Comparison of ENCODE assay signal across 1 cellular context in the genomic region with DNA sequence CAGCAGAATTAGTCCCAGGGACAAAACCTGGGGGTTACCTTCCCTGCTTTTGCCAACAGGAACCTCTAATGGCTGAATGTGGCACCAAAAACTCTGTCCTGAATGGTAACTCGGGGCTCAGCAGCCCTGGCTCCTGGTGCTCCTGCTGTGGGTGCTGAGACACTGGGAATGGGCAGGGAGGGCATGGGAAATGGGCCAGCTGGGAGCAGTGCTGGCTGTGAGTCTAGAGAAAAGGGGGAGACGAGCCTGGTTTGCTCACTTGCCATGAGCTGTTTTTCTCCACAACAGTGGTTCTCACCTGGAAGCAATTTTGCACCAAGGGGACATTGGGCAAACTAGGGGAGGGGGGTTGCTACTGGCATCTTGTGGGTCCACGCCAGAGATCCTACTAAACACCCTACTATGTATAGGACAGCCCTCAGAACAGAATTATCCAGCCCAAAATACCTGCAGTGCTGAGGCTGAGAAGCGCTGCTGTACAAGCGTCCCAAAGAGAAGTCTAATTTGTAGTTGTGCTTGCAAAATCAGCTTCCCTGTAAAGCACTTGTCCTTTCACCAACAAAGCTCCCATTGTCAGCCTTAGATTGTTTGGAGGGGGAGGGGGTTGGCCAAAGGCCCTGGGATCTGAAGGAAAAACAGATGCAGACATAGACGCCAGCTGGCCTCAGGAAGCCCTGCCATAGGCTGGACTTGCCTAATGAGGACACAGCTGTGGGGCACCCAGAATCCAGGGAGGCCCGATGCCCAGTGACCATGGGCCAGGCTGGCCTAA.
TF ChIP-seq lines count a peak whose summit lies in the region.

No MANE protein-coding gene starts in this region.

TF ChIP-seq in HepG2, 621 proteins besides CTCF, POLR2A, EP300 and RAD21 (continued from another document and continues in another):
- TF ChIP-seq, protein P1, sequence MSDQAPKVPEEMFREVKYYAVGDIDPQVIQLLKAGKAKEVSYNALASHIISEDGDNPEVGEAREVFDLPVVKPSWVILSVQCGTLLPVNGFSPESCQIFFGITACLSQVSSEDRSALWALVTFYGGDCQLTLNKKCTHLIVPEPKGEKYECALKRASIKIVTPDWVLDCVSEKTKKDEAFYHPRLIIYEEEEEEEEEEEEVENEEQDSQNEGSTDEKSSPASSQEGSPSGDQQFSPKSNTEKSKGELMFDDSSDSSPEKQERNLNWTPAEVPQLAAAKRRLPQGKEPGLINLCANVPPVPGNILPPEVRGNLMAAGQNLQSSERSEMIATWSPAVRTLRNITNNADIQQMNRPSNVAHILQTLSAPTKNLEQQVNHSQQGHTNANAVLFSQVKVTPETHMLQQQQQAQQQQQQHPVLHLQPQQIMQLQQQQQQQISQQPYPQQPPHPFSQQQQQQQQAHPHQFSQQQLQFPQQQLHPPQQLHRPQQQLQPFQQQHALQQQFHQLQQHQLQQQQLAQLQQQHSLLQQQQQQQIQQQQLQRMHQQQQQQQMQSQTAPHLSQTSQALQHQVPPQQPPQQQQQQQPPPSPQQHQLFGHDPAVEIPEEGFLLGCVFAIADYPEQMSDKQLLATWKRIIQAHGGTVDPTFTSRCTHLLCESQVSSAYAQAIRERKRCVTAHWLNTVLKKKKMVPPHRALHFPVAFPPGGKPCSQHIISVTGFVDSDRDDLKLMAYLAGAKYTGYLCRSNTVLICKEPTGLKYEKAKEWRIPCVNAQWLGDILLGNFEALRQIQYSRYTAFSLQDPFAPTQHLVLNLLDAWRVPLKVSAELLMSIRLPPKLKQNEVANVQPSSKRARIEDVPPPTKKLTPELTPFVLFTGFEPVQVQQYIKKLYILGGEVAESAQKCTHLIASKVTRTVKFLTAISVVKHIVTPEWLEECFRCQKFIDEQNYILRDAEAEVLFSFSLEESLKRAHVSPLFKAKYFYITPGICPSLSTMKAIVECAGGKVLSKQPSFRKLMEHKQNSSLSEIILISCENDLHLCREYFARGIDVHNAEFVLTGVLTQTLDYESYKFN (CRISPR knock-in tag; conservative IDR thresholded peaks at IDR 0.05) = peak; percentile 71
- TF ChIP-seq ZNF646 (CRISPR knock-in tag; IDR thresholded peaks at IDR 0.05) (0 out of 2 replicates have a peak, but pooled peaks have one; percentile 29), RXRB (CRISPR knock-in tag; IDR thresholded peaks at IDR 0.05; ENCODE audit: borderline replicate concordance) (peak; percentile 45; the same call in 1 of the 2 replicates), POGZ (CRISPR knock-in tag; IDR thresholded peaks at IDR 0.05) (0 out of 2 replicates have a peak, but pooled peaks have one; percentile 14), ZNF333 (CRISPR knock-in tag; IDR thresholded peaks at IDR 0.05; ENCODE audit: borderline replicate concordance) (no peak), ZNF335 (CRISPR knock-in tag; IDR thresholded peaks at IDR 0.05) (0 out of 2 replicates have a peak, but pooled peaks have one; percentile 49), ZNF7 (CRISPR knock-in tag; IDR thresholded peaks at IDR 0.05) (no peak), KLF6 (CRISPR knock-in tag; IDR thresholded peaks at IDR 0.05) (no peak), ZSCAN30 (CRISPR knock-in tag; IDR thresholded peaks at IDR 0.05) (no peak), TEAD3 (CRISPR knock-in tag; optimal IDR thresholded peaks at IDR 0.05; ENCODE audit: borderline replicate concordance) (peak; percentile 33), KDM6A (CRISPR knock-in tag; IDR thresholded peaks at IDR 0.05; ENCODE audit: low read depth) (no peak), KAT2B (IDR thresholded peaks at IDR 0.05; ENCODE audit: borderline replicate concordance, low read depth, low read length) (no peak), ZNF136 (CRISPR knock-in tag; IDR thresholded peaks at IDR 0.05; ENCODE audit: low read depth) (no peak), NBN (conservative IDR thresholded peaks at IDR 0.05) (no peak), TP53 (CRISPR knock-in tag; conservative IDR thresholded peaks at IDR 0.05) (no peak), GMEB2 (CRISPR knock-in tag; IDR thresholded peaks at IDR 0.05; ENCODE audit: low read depth) (no peak), ZNF12 (CRISPR knock-in tag; IDR thresholded peaks at IDR 0.05) (peak; percentile 72), FOXA1 (IDR thresholded peaks at IDR 0.05) (no peak), FOXA1 (CRISPR knock-in tag; IDR thresholded peaks at IDR 0.05) (peak; percentile 30; the same call in 1 of the 2 replicates), EHMT2 (IDR thresholded peaks at IDR 0.05; ENCODE audit: borderline replicate concordance, low read depth, low read length) (peak; percentile 60; the same call in 1 of the 2 replicates), ZZZ3 (CRISPR knock-in tag; IDR thresholded peaks at IDR 0.05; ENCODE audit: borderline replicate concordance) (no peak), ZNF609 (CRISPR knock-in tag; IDR thresholded peaks at IDR 0.05; ENCODE audit: borderline replicate concordance) (peak; percentile 17; the same call in 1 of the 2 replicates), ZNF607 (CRISPR knock-in tag; IDR thresholded peaks at IDR 0.05; ENCODE audit: borderline replicate concordance) (no peak), POGK (CRISPR knock-in tag; conservative IDR thresholded peaks at IDR 0.05) (peak; percentile 57; the same call in 1 of the 2 replicates), CEBPB (IDR thresholded peaks at IDR 0.05; ENCODE audit: borderline replicate concordance, low read depth, low read length) (peak; percentile 62; the same call in 1 of the 2 replicates), XRCC5 (optimal IDR thresholded peaks at IDR 0.05; ENCODE audit: low read length) (peak; percentile 13), PPARG (CRISPR knock-in tag; conservative IDR thresholded peaks at IDR 0.05) (0 out of 2 replicates have a peak, but pooled peaks have one; percentile 16), ZNF292 (CRISPR knock-in tag; IDR thresholded peaks at IDR 0.05; ENCODE audit: borderline replicate concordance, low read depth) (peak; percentile 62; the same call in 1 of the 2 replicates), NAIF1 (CRISPR knock-in tag; IDR thresholded peaks at IDR 0.05; ENCODE audit: borderline replicate concordance) (no peak), DRAP1 (CRISPR knock-in tag; IDR thresholded peaks at IDR 0.05) (no peak), MTF2 (CRISPR knock-in tag; IDR thresholded peaks at IDR 0.05; ENCODE audit: borderline replicate concordance) (no peak)
- TF ChIP-seq, protein P2, sequence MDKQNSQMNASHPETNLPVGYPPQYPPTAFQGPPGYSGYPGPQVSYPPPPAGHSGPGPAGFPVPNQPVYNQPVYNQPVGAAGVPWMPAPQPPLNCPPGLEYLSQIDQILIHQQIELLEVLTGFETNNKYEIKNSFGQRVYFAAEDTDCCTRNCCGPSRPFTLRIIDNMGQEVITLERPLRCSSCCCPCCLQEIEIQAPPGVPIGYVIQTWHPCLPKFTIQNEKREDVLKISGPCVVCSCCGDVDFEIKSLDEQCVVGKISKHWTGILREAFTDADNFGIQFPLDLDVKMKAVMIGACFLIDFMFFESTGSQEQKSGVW (CRISPR knock-in tag; IDR thresholded peaks at IDR 0.05; ENCODE audit: borderline replicate concordance) = no peak
- TF ChIP-seq, protein P3, sequence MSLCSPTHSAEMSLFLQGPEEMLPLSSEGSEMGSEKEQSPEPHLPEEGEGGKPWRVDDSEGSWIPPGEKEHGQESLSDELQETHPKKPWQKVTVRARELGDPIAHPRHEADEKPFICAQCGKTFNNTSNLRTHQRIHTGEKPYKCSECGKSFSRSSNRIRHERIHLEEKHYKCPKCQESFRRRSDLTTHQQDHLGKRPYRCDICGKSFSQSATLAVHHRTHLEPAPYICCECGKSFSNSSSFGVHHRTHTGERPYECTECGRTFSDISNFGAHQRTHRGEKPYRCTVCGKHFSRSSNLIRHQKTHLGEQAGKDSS (CRISPR knock-in tag; IDR thresholded peaks at IDR 0.05; ENCODE audit: borderline replicate concordance, low read depth) = no peak
